ENCODE assay signal across 8 cellular contexts in the genomic region with DNA sequence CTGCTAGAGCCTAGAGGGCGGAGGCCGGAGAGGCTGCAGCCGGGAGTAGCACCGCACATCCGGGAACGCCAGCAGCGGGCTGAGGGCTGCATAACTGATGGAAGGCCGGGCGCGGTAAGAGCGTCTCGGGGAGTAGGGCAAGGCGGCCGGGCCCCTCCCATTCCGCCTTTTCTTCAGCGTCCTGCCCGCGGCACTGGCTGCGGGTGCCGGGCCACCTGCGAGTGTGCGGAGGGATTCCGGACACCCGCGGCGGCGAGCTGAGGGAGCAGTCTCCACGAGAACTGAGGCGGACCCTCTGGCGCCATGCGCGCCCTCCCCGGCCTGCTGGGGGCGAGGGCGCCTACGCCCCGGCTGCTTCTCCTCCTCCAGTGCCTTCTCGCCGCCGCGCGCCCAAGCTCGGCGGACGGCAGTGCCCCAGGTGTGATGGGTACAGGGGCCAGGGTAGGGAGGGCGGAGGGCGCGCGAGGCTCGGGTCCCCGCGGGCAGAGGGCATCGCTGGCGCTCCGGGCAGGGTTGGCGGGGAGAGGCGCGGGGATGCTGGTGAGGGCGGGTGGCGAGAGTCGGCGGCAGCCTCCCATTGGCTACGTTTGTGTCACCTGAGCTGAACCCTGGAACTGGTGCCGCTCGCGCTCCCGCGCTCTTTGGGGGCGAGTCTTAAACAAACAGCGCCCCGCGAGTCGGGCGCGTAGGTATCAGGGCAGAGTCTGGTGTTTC.
A peak's percentile ranks its signal among the peaks of the same experiment; 100 is the strongest.
DNase-seq lines count a peak whose midpoint lies in the region; ATAC-seq and TF ChIP-seq lines count a peak whose summit lies in the region.

No MANE protein-coding gene starts in this region.

- POLR2A ChIA-PET in activated CD4-positive, alpha-beta T cell treated with anti-CD3 and anti-CD28 coated beads for 36 hours (lab: Charles Lee) = interaction anchor here (0.7 to 1.0 kb wide), 2 partner anchors 13 to 76 kb away, joined by 3 read pairs; no protein-coding TSS in a partner anchor

- peak; percentile 68 for ATAC-seq in GM18909 (IDR thresholded peaks at IDR 0.05; ENCODE audit: poor library complexity, unreplicated experiment)
- peak; percentile 91 for ATAC-seq in activated CD4-positive, alpha-beta T cell treated with anti-CD3 and anti-CD28 coated beads for 36 hours
- peak; percentile 78 to 92 (median 83) for ATAC-seq in right lobe of liver
- ATAC-seq in HG03521 (IDR thresholded peaks at IDR 0.05; ENCODE audit: unreplicated experiment) = no peak

- H3K36me3 ChIP-seq in right lobe of liver = no peaks in the 10 kb centered on the region

- H3K27me3 ChIP-seq in right lobe of liver = no peaks in the 10 kb centered on the region

- intact Hi-C loops in activated CD4-positive, alpha-beta T cell treated with anti-CD3 and anti-CD28 coated beads for 36 hours (cut with DNase I, micrococcal nuclease) = loop anchor here (2.0 kb wide), 3 partner anchors 16 to 70 kb away; no protein-coding TSS in a partner anchor
- intact Hi-C loops in right lobe of liver (cut with DNase I) = no loop called here

- 0% methylated on average over 14 of the region's 75 CpGs for WGBS in right lobe of liver (ENCODE audit: insufficient coverage, low coverage, low lambda C conversion rate, missing lambda C conversion rate)

- H3K9me3 ChIP-seq in right lobe of liver = no peaks in the 10 kb centered on the region

- H3K9me3 Mint-ChIP-seq in activated CD4-positive, alpha-beta T cell treated with anti-CD3 and anti-CD28 coated beads for 36 hours (ENCODE audit: low read depth) = peaks cover 2% of the 10 kb centered on the region

- DNase-seq in NCI-H1417 treated with DMSO at 0.1 percent for 48 hours (lab: John Stamatoyannopoulos, UW) (peak; percentile 62), cerebellum (ENCODE audit: low spot score) (peak; percentile 92), right lobe of liver (peak; percentile 89 to 95 (median 95)), NCI-H187 treated with DMSO at 0.1 percent for 48 hours (lab: John Stamatoyannopoulos, UW) (no peak)
- peak; percentile 93 for DNase-seq in activated CD4-positive, alpha-beta T cell treated with anti-CD3 and anti-CD28 coated beads for 36 hours
- DNase-seq in stimulated activated CD4-positive, alpha-beta T cell treated with anti-CD3 and anti-CD28 coated beads, TNF-alpha, amount 100 ng/mL, for 24 hours (ENCODE audit: low read depth in 3 of 3) = peak; percentile 71 to 90 (median 71)

- TF ChIP-seq CTCF in right lobe of liver (IDR thresholded peaks at IDR 0.05) = no peak

- H3K4me1 Mint-ChIP-seq in activated CD4-positive, alpha-beta T cell treated with anti-CD3 and anti-CD28 coated beads for 36 hours = peaks cover 52% of the 10 kb centered on the region

- peaks cover 2% of the 10 kb centered on the region for H3K36me3 Mint-ChIP-seq in activated CD4-positive, alpha-beta T cell treated with anti-CD3 and anti-CD28 coated beads for 36 hours (ENCODE audit: low read depth)

- peaks cover 0 to 45% (median 7%) of the 10 kb centered on the region in 4 donors for H3K4me1 ChIP-seq in right lobe of liver

- peaks cover 2% of the 10 kb centered on the region for H3K27me3 Mint-ChIP-seq in activated CD4-positive, alpha-beta T cell treated with anti-CD3 and anti-CD28 coated beads for 36 hours

- H3K4me3 Mint-ChIP-seq in activated CD4-positive, alpha-beta T cell treated with anti-CD3 and anti-CD28 coated beads for 36 hours = peak overlapping the region; percentile 78

- peak overlapping the region; percentile 90 for H3K27ac Mint-ChIP-seq in activated CD4-positive, alpha-beta T cell treated with anti-CD3 and anti-CD28 coated beads for 36 hours

- peak overlapping the region; percentile 78 to 96 (median 87) for H3K27ac ChIP-seq in right lobe of liver

- H3K4me3 ChIP-seq in right lobe of liver = peak overlapping the region; percentile 71 to 82 (median 71)

- TF ChIP-seq POLR2A in right lobe of liver (IDR thresholded peaks at IDR 0.05) = peak; percentile 64

- CTCF ChIA-PET in activated CD4-positive, alpha-beta T cell treated with anti-CD3 and anti-CD28 coated beads for 36 hours (lab: Charles Lee) = interaction anchor here (0.6 to 1.1 kb wide), 4 partner anchors 11 to 75 kb away, joined by 3 read pairs; no protein-coding TSS in a partner anchor

Comparison
In these comparisons a context has a peak if more than half of its experiments do, and no peak if none do; other contexts are left out.
1. intact Hi-C loops: an anchor here in activated CD4-positive, alpha-beta T cell treated with anti-CD3 and anti-CD28 coated beads for 36 hours (2.0 kb wide); none called in right lobe of liver.